In the genomic region with DNA sequence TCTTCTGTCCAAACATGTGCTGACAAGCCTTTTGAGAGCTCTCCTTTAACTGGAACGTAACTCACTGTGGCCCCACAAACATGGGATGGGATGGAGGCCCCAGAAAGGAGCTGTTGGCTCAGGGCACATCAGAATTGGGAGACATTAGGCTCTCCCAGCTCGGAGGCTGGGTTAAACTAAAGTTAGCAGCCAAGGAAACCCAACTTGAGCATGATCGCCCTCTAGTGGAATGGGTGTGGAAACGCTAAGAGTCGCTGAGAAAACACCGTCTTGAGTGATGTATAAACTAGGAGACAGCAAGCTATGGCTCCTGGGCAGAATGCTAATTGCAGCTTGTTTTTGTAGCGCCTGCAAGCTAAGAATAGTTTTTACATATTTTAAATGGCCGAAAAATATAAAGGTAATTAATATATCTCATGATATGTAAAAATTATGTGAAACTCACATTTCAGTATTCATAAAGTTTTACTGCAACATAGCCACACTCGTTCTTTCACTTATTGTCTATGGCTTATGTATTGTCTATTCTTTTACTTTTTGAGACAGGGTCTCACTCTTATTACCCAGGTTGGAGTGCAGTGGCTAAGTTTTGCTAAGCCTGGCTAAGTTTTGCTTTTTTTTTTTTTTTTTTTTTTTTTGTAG, we compare ENCODE assay signal across 1 cellular context.
A peak's percentile ranks its signal among the peaks of the same experiment; 100 is the strongest.
TF ChIP-seq lines count a peak whose summit lies in the region.

No MANE protein-coding gene starts in this region.

TF ChIP-seq in H1, 55 proteins besides CTCF, POLR2A, EP300 and RAD21 (continued from another document):
- no peak for TF ChIP-seq SUZ12 (IDR thresholded peaks at IDR 0.05; ENCODE audit: low read length)
- no peak for TF ChIP-seq SIN3A (conservative IDR thresholded peaks at IDR 0.05 in 1 of 2, IDR thresholded peaks at IDR 0.05 in 1 of 2; ENCODE audit: low read depth in 1 of 2, low read length in 2 of 2)
- TF ChIP-seq, protein P1, sequence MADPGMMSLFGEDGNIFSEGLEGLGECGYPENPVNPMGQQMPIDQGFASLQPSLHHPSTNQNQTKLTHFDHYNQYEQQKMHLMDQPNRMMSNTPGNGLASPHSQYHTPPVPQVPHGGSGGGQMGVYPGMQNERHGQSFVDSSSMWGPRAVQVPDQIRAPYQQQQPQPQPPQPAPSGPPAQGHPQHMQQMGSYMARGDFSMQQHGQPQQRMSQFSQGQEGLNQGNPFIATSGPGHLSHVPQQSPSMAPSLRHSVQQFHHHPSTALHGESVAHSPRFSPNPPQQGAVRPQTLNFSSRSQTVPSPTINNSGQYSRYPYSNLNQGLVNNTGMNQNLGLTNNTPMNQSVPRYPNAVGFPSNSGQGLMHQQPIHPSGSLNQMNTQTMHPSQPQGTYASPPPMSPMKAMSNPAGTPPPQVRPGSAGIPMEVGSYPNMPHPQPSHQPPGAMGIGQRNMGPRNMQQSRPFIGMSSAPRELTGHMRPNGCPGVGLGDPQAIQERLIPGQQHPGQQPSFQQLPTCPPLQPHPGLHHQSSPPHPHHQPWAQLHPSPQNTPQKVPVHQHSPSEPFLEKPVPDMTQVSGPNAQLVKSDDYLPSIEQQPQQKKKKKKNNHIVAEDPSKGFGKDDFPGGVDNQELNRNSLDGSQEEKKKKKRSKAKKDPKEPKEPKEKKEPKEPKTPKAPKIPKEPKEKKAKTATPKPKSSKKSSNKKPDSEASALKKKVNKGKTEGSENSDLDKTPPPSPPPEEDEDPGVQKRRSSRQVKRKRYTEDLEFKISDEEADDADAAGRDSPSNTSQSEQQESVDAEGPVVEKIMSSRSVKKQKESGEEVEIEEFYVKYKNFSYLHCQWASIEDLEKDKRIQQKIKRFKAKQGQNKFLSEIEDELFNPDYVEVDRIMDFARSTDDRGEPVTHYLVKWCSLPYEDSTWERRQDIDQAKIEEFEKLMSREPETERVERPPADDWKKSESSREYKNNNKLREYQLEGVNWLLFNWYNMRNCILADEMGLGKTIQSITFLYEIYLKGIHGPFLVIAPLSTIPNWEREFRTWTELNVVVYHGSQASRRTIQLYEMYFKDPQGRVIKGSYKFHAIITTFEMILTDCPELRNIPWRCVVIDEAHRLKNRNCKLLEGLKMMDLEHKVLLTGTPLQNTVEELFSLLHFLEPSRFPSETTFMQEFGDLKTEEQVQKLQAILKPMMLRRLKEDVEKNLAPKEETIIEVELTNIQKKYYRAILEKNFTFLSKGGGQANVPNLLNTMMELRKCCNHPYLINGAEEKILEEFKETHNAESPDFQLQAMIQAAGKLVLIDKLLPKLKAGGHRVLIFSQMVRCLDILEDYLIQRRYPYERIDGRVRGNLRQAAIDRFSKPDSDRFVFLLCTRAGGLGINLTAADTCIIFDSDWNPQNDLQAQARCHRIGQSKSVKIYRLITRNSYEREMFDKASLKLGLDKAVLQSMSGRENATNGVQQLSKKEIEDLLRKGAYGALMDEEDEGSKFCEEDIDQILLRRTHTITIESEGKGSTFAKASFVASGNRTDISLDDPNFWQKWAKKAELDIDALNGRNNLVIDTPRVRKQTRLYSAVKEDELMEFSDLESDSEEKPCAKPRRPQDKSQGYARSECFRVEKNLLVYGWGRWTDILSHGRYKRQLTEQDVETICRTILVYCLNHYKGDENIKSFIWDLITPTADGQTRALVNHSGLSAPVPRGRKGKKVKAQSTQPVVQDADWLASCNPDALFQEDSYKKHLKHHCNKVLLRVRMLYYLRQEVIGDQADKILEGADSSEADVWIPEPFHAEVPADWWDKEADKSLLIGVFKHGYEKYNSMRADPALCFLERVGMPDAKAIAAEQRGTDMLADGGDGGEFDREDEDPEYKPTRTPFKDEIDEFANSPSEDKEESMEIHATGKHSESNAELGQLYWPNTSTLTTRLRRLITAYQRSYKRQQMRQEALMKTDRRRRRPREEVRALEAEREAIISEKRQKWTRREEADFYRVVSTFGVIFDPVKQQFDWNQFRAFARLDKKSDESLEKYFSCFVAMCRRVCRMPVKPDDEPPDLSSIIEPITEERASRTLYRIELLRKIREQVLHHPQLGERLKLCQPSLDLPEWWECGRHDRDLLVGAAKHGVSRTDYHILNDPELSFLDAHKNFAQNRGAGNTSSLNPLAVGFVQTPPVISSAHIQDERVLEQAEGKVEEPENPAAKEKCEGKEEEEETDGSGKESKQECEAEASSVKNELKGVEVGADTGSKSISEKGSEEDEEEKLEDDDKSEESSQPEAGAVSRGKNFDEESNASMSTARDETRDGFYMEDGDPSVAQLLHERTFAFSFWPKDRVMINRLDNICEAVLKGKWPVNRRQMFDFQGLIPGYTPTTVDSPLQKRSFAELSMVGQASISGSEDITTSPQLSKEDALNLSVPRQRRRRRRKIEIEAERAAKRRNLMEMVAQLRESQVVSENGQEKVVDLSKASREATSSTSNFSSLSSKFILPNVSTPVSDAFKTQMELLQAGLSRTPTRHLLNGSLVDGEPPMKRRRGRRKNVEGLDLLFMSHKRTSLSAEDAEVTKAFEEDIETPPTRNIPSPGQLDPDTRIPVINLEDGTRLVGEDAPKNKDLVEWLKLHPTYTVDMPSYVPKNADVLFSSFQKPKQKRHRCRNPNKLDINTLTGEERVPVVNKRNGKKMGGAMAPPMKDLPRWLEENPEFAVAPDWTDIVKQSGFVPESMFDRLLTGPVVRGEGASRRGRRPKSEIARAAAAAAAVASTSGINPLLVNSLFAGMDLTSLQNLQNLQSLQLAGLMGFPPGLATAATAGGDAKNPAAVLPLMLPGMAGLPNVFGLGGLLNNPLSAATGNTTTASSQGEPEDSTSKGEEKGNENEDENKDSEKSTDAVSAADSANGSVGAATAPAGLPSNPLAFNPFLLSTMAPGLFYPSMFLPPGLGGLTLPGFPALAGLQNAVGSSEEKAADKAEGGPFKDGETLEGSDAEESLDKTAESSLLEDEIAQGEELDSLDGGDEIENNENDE (IDR thresholded peaks at IDR 0.05; ENCODE audit: insufficient replicate concordance, low read length): no peak
- no peak for TF ChIP-seq MAFK (IDR thresholded peaks at IDR 0.05; ENCODE audit: low read depth, low read length)
- TF ChIP-seq EGR1 (IDR thresholded peaks at IDR 0.05; ENCODE audit: borderline replicate concordance, low read depth, low read length): no peak
- TF ChIP-seq, protein P2, sequence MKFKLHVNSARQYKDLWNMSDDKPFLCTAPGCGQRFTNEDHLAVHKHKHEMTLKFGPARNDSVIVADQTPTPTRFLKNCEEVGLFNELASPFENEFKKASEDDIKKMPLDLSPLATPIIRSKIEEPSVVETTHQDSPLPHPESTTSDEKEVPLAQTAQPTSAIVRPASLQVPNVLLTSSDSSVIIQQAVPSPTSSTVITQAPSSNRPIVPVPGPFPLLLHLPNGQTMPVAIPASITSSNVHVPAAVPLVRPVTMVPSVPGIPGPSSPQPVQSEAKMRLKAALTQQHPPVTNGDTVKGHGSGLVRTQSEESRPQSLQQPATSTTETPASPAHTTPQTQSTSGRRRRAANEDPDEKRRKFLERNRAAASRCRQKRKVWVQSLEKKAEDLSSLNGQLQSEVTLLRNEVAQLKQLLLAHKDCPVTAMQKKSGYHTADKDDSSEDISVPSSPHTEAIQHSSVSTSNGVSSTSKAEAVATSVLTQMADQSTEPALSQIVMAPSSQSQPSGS (IDR thresholded peaks at IDR 0.05; ENCODE audit: low read length): no peak
- TF ChIP-seq, protein P3, sequence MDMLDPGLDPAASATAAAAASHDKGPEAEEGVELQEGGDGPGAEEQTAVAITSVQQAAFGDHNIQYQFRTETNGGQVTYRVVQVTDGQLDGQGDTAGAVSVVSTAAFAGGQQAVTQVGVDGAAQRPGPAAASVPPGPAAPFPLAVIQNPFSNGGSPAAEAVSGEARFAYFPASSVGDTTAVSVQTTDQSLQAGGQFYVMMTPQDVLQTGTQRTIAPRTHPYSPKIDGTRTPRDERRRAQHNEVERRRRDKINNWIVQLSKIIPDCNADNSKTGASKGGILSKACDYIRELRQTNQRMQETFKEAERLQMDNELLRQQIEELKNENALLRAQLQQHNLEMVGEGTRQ (IDR thresholded peaks at IDR 0.05; ENCODE audit: low read length): no peak
- TF ChIP-seq FOSL1 (IDR thresholded peaks at IDR 0.05; ENCODE audit: insufficient read depth, low read depth, low read length): no peak
- TF ChIP-seq ASH2L (IDR thresholded peaks at IDR 0.05; ENCODE audit: low read length): no peak
- no peak for TF ChIP-seq GABPA (IDR thresholded peaks at IDR 0.05; ENCODE audit: borderline replicate concordance, insufficient read depth, low read length)
- no peak for TF ChIP-seq CEBPB (IDR thresholded peaks at IDR 0.05; ENCODE audit: low read depth, low read length)
- TF ChIP-seq BACH1 (IDR thresholded peaks at IDR 0.05; ENCODE audit: low read length): no peak
- no peak for TF ChIP-seq NANOG (IDR thresholded peaks at IDR 0.05; ENCODE audit: insufficient read depth, low read depth, low read length, poor library complexity, severe bottlenecking)
- no peak for TF ChIP-seq GTF2F1 (IDR thresholded peaks at IDR 0.05; ENCODE audit: borderline replicate concordance, low read depth, low read length)
- TF ChIP-seq, protein P4, sequence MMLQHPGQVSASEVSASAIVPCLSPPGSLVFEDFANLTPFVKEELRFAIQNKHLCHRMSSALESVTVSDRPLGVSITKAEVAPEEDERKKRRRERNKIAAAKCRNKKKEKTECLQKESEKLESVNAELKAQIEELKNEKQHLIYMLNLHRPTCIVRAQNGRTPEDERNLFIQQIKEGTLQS (IDR thresholded peaks at IDR 0.05; ENCODE audit: insufficient read depth, low read depth, low read length): peak; percentile 93
- TF ChIP-seq TBP (IDR thresholded peaks at IDR 0.05; ENCODE audit: low read depth, low read length): no peak
- TF ChIP-seq, protein P5, sequence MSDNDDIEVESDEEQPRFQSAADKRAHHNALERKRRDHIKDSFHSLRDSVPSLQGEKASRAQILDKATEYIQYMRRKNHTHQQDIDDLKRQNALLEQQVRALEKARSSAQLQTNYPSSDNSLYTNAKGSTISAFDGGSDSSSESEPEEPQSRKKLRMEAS (IDR thresholded peaks at IDR 0.05): no peak
- TF ChIP-seq TAF7 (optimal IDR thresholded peaks at IDR 0.05; ENCODE audit: borderline replicate concordance, low read depth, low read length): peak; percentile 59
- no peak for TF ChIP-seq SIX5 (IDR thresholded peaks at IDR 0.05; ENCODE audit: low read depth, low read length)
- TF ChIP-seq SRF (IDR thresholded peaks at IDR 0.05; ENCODE audit: low read depth, low read length): peak; percentile 76
- TF ChIP-seq, protein P6, sequence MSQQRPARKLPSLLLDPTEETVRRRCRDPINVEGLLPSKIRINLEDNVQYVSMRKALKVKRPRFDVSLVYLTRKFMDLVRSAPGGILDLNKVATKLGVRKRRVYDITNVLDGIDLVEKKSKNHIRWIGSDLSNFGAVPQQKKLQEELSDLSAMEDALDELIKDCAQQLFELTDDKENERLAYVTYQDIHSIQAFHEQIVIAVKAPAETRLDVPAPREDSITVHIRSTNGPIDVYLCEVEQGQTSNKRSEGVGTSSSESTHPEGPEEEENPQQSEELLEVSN (IDR thresholded peaks at IDR 0.05): no peak
- no peak for TF ChIP-seq JUND (IDR thresholded peaks at IDR 0.05; ENCODE audit: low read length)
- TF ChIP-seq ZNF274 (IDR thresholded peaks at IDR 0.05; ENCODE audit: borderline replicate concordance, extremely low read depth, low read length): no peak
- no peak for TF ChIP-seq CHD2 (IDR thresholded peaks at IDR 0.05; ENCODE audit: low read length)
- TF ChIP-seq EZH2 (IDR thresholded peaks at IDR 0.05; ENCODE audit: low read depth, low read length, severe bottlenecking): no peak
- TF ChIP-seq TAF1 (IDR thresholded peaks at IDR 0.05; ENCODE audit: low read depth, low read length): no peak
- TF ChIP-seq HDAC6 (IDR thresholded peaks at IDR 0.05; ENCODE audit: low read depth, low read length): no peak
- TF ChIP-seq JUN (IDR thresholded peaks at IDR 0.05; ENCODE audit: low read depth, low read length): no peak
- peak; percentile 90 for TF ChIP-seq KDM4A (IDR thresholded peaks at IDR 0.05; ENCODE audit: low read depth, low read length, severe bottlenecking)
- no peak for TF ChIP-seq CTBP2 (IDR thresholded peaks at IDR 0.05; ENCODE audit: borderline replicate concordance, insufficient read depth, insufficient read length, low read length)
- no peak for TF ChIP-seq BRCA1 (IDR thresholded peaks at IDR 0.05; ENCODE audit: low read depth, low read length)
- no peak for TF ChIP-seq PHF8 (conservative IDR thresholded peaks at IDR 0.05; ENCODE audit: low read depth, low read length)
- TF ChIP-seq NRF1 (IDR thresholded peaks at IDR 0.05; ENCODE audit: low read depth, low read length): no peak
- TF ChIP-seq CHD1 (IDR thresholded peaks at IDR 0.05; ENCODE audit: low read depth, low read length): no peak
- TF ChIP-seq CREB1 (IDR thresholded peaks at IDR 0.05): peak; percentile 98
- no peak for TF ChIP-seq RFX5 (IDR thresholded peaks at IDR 0.05; ENCODE audit: borderline replicate concordance, low read depth, low read length)
- TF ChIP-seq BCL11A (IDR thresholded peaks at IDR 0.05; ENCODE audit: low read depth in 2 of 2, low read length in 2 of 2): no peak
- TF ChIP-seq RBBP5 (IDR thresholded peaks at IDR 0.05; ENCODE audit: borderline replicate concordance, low read depth, low read length): no peak
- no peak for TF ChIP-seq CBX8 (IDR thresholded peaks at IDR 0.05; ENCODE audit: borderline replicate concordance, low read depth, low read length)
- TF ChIP-seq POU5F1 (IDR thresholded peaks at IDR 0.05; ENCODE audit: low read depth, low read length): no peak
- TF ChIP-seq SP1 (IDR thresholded peaks at IDR 0.05; ENCODE audit: low read depth, low read length): no peak
TF ChIP-seq in H1: peak in this region for 6.
